In the genomic region with DNA sequence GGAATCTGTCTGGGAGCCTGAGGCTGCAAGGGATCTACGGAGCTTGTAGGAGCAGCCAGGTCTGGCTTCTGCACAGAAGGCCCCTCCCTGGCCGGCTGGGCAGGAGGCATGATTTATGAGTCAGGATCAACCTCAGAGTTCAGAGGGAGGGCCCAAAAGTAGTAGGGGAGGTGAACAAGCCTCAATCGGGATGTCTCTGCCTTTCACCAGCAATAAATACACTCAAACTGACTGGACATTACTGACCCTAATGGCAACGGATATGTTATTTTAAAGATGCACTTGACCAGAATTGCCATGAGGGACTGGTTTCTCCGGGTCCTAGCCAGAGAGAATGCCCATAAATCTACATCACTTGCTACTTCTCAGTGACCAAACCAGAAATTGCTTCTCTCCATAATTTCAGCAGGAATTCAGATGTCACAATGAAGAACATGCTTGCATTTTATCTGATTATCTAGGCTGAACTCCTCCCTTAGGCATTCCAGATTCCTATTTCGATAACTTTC, we compare ENCODE assay signal across 15 cellular contexts.
DNase-seq lines count a peak whose midpoint lies in the region; ATAC-seq, FAIRE-seq and TF ChIP-seq lines count a peak whose summit lies in the region.
"Had no signal": no experiment of that assay in that cellular context is flagged by ENCODE, and none has a peak within 500 bp of the region (broad histone marks: within the 10 kb centered on the region; RNA-seq: fewer than 3 reads in every experiment).

No MANE protein-coding gene starts in this region.

- peak overlapping the region; percentile 92 for H3K27ac ChIP-seq in PC-9
- H3K27ac ChIP-seq in pancreas = peak overlapping the region in 2 of 4 donors; percentile 23 to 31
- no peak overlapping the region for H3K27ac ChIP-seq in CD4-positive, alpha-beta memory T cell (ENCODE audit: low read depth, low read length)
- H3K27ac ChIP-seq: BLaER1 treated with 17β-estradiol and CSF1 and Interleukin-3, amounts not matched to agents 10 nM and 100 nM; SJSA1; upper lobe of right lung had no signal

- H3K36me3 ChIP-seq in PC-9 (ENCODE audit: low read depth) = no peaks in the 10 kb centered on the region
- H3K36me3 ChIP-seq in pancreas = no peaks in the 10 kb centered on the region
- no peaks in the 10 kb centered on the region for H3K36me3 ChIP-seq in CD4-positive, alpha-beta memory T cell (ENCODE audit: insufficient read depth, low read length)
- H3K36me3 ChIP-seq: SJSA1 had no signal

- 44 to 47% methylated on average over 6 of the region's 6 CpGs for WGBS in pancreas, 2 donors

- peak; percentile 64 to 85 (median 76) for ATAC-seq in pancreas
- ATAC-seq: upper lobe of right lung had no signal

- H3K27me3 Mint-ChIP-seq in CD4-positive, alpha-beta memory T cell = no peaks in the 10 kb centered on the region
- H3K27me3 Mint-ChIP-seq: activated naive CD8-positive, alpha-beta T cell had no signal

- H3K36me3 Mint-ChIP-seq in CD4-positive, alpha-beta memory T cell = peaks cover 0 to 1% of the 10 kb centered on the region in 2 donors
- H3K36me3 Mint-ChIP-seq: activated naive CD8-positive, alpha-beta T cell had no signal

- DNase-seq in ELR (ENCODE audit: low read depth) (peak; percentile 13), PC-9 (peak; percentile 80 to 92), fibroblast of mammary gland (ENCODE audit: low read depth) (peak; percentile 18), pancreas (peak in 2 of 6 donors; percentile 22 to 35), SK-N-DZ (ENCODE audit: low spot score) (no peak), NCI-H748 (lab: John Stamatoyannopoulos, UW; ENCODE audit: unreplicated experiment) (no peak), H4 (ENCODE audit: low spot score) (no peak)
- DNase-seq in CD4-positive, alpha-beta memory T cell = no peak
- DNase-seq: activated CD4-positive, alpha-beta T cell treated with anti-CD3 and anti-CD28 coated beads, Interleukin-2, amount 10 ng/mL, durations not matched to agents 7 days and 5 days; endodermal cell; occipital lobe; upper lobe of right lung had no signal

- TF ChIP-seq CTCF in PC-9 (conservative IDR thresholded peaks at IDR 0.05) (no peak), fibroblast of mammary gland (conservative IDR thresholded peaks at IDR 0.05; ENCODE audit: control insufficient read depth, insufficient read depth, low read depth, low read length) (no peak), pancreas (IDR thresholded peaks at IDR 0.05) (no peak)

- H3K9me3 ChIP-seq in PC-9 (ENCODE audit: insufficient read depth, low read depth) (no peaks in the 10 kb centered on the region), pancreas (no peaks in the 10 kb centered on the region)
- H3K9me3 ChIP-seq in CD4-positive, alpha-beta memory T cell (ENCODE audit: control insufficient read depth in 1 of 2, low read length in 2 of 2) = no peaks in the 10 kb centered on the region
- H3K9me3 ChIP-seq: BLaER1 treated with 17β-estradiol and CSF1 and Interleukin-3, amounts not matched to agents 10 nM and 100 nM; SJSA1; upper lobe of right lung had no signal

- H3K79me2 ChIP-seq in PC-9 (ENCODE audit: low read depth) = peaks cover 23% of the 10 kb centered on the region; the same call in 1 of the 2 replicates

- H2AFZ ChIP-seq in PC-9 = no peak overlapping the region

- H3K27ac Mint-ChIP-seq in CD4-positive, alpha-beta memory T cell = no peak overlapping the region
- H3K27ac Mint-ChIP-seq: activated CD4-positive, alpha-beta T cell treated with anti-CD3 and anti-CD28 coated beads, Interleukin-2, amount 10 ng/mL, durations not matched to agents 7 days and 5 days; activated naive CD8-positive, alpha-beta T cell; endodermal cell had no signal

- no peak overlapping the region for H3K4me3 Mint-ChIP-seq in CD4-positive, alpha-beta memory T cell
- H3K4me3 Mint-ChIP-seq: activated CD4-positive, alpha-beta T cell treated with anti-CD3 and anti-CD28 coated beads, Interleukin-2, amount 10 ng/mL, durations not matched to agents 7 days and 5 days; activated naive CD8-positive, alpha-beta T cell; endodermal cell had no signal

- H3K9me3 Mint-ChIP-seq in CD4-positive, alpha-beta memory T cell = no peaks in the 10 kb centered on the region
- H3K9me3 Mint-ChIP-seq: endodermal cell had no signal

- FAIRE-seq in pancreas (lab: Jason Lieb, UNC) = no peak

- peak overlapping the region; percentile 35; the same call in 1 of the 2 replicates for H3K4me3 ChIP-seq in PC-9
- H3K4me3 ChIP-seq in fibroblast of mammary gland (ENCODE audit: control insufficient read depth, low read depth, low read length) = no peak overlapping the region
- no peak overlapping the region for H3K4me3 ChIP-seq in pancreas
- H3K4me3 ChIP-seq in CD4-positive, alpha-beta memory T cell (ENCODE audit: low read length in 2 of 2) = no peak overlapping the region
- H3K4me3 ChIP-seq: BLaER1 treated with 17β-estradiol and CSF1 and Interleukin-3, amounts not matched to agents 10 nM and 100 nM; SJSA1; upper lobe of right lung had no signal

- POLR2A ChIA-PET in PC-9 (lab: Charles Lee; ENCODE audit: unreplicated experiment) = interaction anchor here (0.5 to 0.9 kb wide), 5 partner anchors 11 to 155 kb away, joined by 3 to 14 read pairs (median 4); no protein-coding TSS in a partner anchor
- POLR2A ChIA-PET in CD4-positive, alpha-beta memory T cell (lab: Charles Lee; ENCODE audit: partially characterized antibody) = no interaction called here

- no peaks in the 10 kb centered on the region for H3K9me2 ChIP-seq in PC-9 (ENCODE audit: insufficient read depth)

- intact Hi-C loops in PC-9 (cut with micrococcal nuclease; ENCODE audit: unreplicated experiment) = loop anchor here (1.0 to 10.0 kb wide), 5 partner anchors 11 to 147 kb away; partner anchors contain the start of genes ARL6IP5 and UBA3
- intact Hi-C loops in pancreas (cut with DNase I) = no loop called here
- intact Hi-C loops in CD4-positive, alpha-beta memory T cell (cut with micrococcal nuclease) = no loop called here

- no peaks in the 10 kb centered on the region for H4K20me1 ChIP-seq in PC-9 (ENCODE audit: insufficient read depth)

- H3K4me1 ChIP-seq in PC-9 (replicated peaks; ENCODE audit: insufficient read depth) (peaks cover 83% of the 10 kb centered on the region), pancreas (no peaks in the 10 kb centered on the region)
- peaks cover 24% of the 10 kb centered on the region for H3K4me1 ChIP-seq in CD4-positive, alpha-beta memory T cell (ENCODE audit: insufficient read depth, low read length)
- H3K4me1 ChIP-seq: BLaER1 treated with 17β-estradiol and CSF1 and Interleukin-3, amounts not matched to agents 10 nM and 100 nM; SJSA1 had no signal

- BruUV-seq in PC-9 (replicated peaks; lab: Mats Ljungman, UMichigan) = no TSS peak

- no peaks in the 10 kb centered on the region for H3K27me3 ChIP-seq in PC-9 (ENCODE audit: insufficient read depth, low read depth)
- no peaks in the 10 kb centered on the region for H3K27me3 ChIP-seq in pancreas
- no peaks in the 10 kb centered on the region for H3K27me3 ChIP-seq in CD4-positive, alpha-beta memory T cell (ENCODE audit: insufficient read depth, low read length)
- H3K27me3 ChIP-seq: BLaER1 treated with 17β-estradiol and CSF1 and Interleukin-3, amounts not matched to agents 10 nM and 100 nM; SJSA1; upper lobe of right lung had no signal

- H3K4me2 ChIP-seq in PC-9 = peak overlapping the region; percentile 73
- H3K4me2 ChIP-seq: BLaER1 treated with 17β-estradiol and CSF1 and Interleukin-3, amounts not matched to agents 10 nM and 100 nM had no signal

- CTCF ChIA-PET in PC-9 (lab: Charles Lee) = interaction anchor here (0.6 to 1.1 kb wide), 3 partner anchors 20 to 209 kb away, joined by 3 to 6 read pairs (median 6); no protein-coding TSS in a partner anchor
- CTCF ChIA-PET in CD4-positive, alpha-beta memory T cell (lab: Charles Lee; ENCODE audit: partially characterized antibody) = interaction anchor here (1.5 kb wide), 1 partner anchor 14 kb away, joined by 3 read pairs; no protein-coding TSS in a partner anchor

- H3F3A ChIP-seq in PC-9 (ENCODE audit: insufficient read depth, low read depth) = peaks cover 46% of the 10 kb centered on the region

- peaks cover 12 to 24% (median 21%) of the 10 kb centered on the region in 4 donors for H3K4me1 Mint-ChIP-seq in CD4-positive, alpha-beta memory T cell

Comparison
In these comparisons a context has a peak if more than half of its experiments do, and no peak if none do; other contexts are left out.
1. DNase-seq: peak in ELR (single experiment), PC-9 (2 of 2) and fibroblast of mammary gland (single experiment); none in CD4-positive, alpha-beta memory T cell (0 of 5), SK-N-DZ (single experiment), NCI-H748 (single experiment) and H4 (single experiment).